ENCODE assay signal across 8 cellular contexts in the genomic region with DNA sequence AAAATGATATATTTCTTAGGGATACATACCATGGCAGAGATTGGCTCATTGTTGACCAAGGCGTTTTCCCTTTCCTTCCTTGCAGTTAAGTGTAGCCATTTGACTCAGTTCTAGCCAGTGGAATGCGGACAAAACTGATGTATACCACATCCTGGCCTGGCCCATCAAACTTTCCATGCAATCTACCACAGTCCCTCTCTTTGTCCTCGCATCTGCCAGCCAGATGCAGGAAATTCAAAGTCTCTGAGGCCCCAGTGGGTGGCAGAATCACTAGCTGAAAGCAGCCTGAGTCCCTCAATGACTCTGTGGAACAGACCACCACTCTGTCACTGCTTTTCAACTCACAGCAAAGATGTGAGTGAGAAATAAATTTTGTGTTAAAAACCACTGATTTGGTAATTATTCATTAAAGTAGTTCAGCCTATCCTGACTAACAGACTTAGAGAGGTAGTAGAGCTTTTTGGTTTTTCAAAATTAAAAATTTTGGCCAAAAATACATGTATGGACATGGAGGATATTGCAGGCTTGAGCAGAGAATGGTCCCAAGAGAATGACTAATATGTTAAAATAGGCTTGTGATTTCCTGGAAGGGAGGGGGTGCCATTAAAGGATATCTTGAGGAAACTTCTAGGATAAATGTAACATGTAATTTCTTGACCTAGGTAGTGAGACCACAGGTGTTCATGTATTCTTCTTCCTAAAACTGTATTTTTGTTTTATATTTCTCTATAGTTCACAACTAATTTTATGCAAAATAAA. TPM values are rescaled to one million over a fixed set of nuclear protein-coding genes. Genes with fewer than 3 reads are reported as not detected.
DNase-seq lines count a peak whose midpoint lies in the region; ATAC-seq, FAIRE-seq and TF ChIP-seq lines count a peak whose summit lies in the region.

No MANE protein-coding gene starts in this region.

- peaks cover 8 to 14% of the 10 kb centered on the region in 2 donors for H3K4me1 ChIP-seq in naive thymus-derived CD4-positive, alpha-beta T cell (ENCODE audit: control insufficient read depth in 2 of 2, insufficient read depth in 2 of 2, low read length in 2 of 2)
- H3K4me1 ChIP-seq in BE2C (no peaks in the 10 kb centered on the region), thyroid gland (peaks cover 0 to 4% of the 10 kb centered on the region in 2 donors)

- WGBS in thyroid gland, 2 donors: 68 to 82% methylated on average over 3 of the region's 3 CpGs

- peak overlapping the region; percentile 8 for H3K4me3 Mint-ChIP-seq in activated T-helper 1 cell treated with anti-CD3 and anti-CD28 coated beads, Interleukin-12 subunit alpha, Interleukin-12 subunit beta, Interleukin-2, Interleukin-4 antibody, amounts not matched to agents 30 ng/mL and 10 ng/mL and 1 ng/mL, durations not matched to agents 14 hours and 24 hours and 36 hours
- H3K4me3 Mint-ChIP-seq in naive thymus-derived CD4-positive, alpha-beta T cell: no peak overlapping the region

- intact Hi-C loops in activated T-helper 1 cell treated with anti-CD3 and anti-CD28 coated beads, Interleukin-12 subunit alpha, Interleukin-12 subunit beta, Interleukin-2, Interleukin-4 antibody, amounts not matched to agents 30 ng/mL and 10 ng/mL and 1 ng/mL, durations not matched to agents 14 hours and 24 hours and 36 hours (cut with micrococcal nuclease): loop anchor here (1.0 to 2.0 kb wide), 2 partner anchors 11 to 25 kb away; a partner anchor contains a TSS
- intact Hi-C loops in naive thymus-derived CD4-positive, alpha-beta T cell (cut with micrococcal nuclease): no loop called here
- intact Hi-C loops in thyroid gland (cut with DNase I): no loop called here

- peaks cover 22% of the 10 kb centered on the region for H3K36me3 Mint-ChIP-seq in activated T-helper 1 cell treated with anti-CD3 and anti-CD28 coated beads, Interleukin-12 subunit alpha, Interleukin-12 subunit beta, Interleukin-2, Interleukin-4 antibody, amounts not matched to agents 30 ng/mL and 10 ng/mL and 1 ng/mL, durations not matched to agents 14 hours and 24 hours and 36 hours (ENCODE audit: low read depth)
- peaks cover 0 to 28% (median 18%) of the 10 kb centered on the region in 5 donors for H3K36me3 Mint-ChIP-seq in naive thymus-derived CD4-positive, alpha-beta T cell

- POLR2A ChIA-PET in naive thymus-derived CD4-positive, alpha-beta T cell (lab: Charles Lee): no interaction called here

- CTCF ChIA-PET in naive thymus-derived CD4-positive, alpha-beta T cell (lab: Charles Lee): no interaction called here

- no peaks in the 10 kb centered on the region for H3K27me3 ChIP-seq in naive thymus-derived CD4-positive, alpha-beta T cell (ENCODE audit: control insufficient read depth in 2 of 2, insufficient read depth in 2 of 2, low read length in 2 of 2)
- no peaks in the 10 kb centered on the region for H3K27me3 ChIP-seq in BE2C
- no peaks in the 10 kb centered on the region for H3K27me3 ChIP-seq in thyroid gland

- ATAC-seq in HG02870 (IDR thresholded peaks at IDR 0.05; ENCODE audit: unreplicated experiment) (peak; percentile 38), GM18511 (IDR thresholded peaks at IDR 0.05; ENCODE audit: unreplicated experiment) (no peak)
- ATAC-seq in naive thymus-derived CD4-positive, alpha-beta T cell: peak; percentile 20

- peaks cover 0 to 3% (median 0%) of the 10 kb centered on the region in 3 experiments for H3K36me3 ChIP-seq in naive thymus-derived CD4-positive, alpha-beta T cell (ENCODE audit: control insufficient read depth in 2 of 3, insufficient read depth in 3 of 3, low read length in 3 of 3)
- H3K36me3 ChIP-seq in BE2C (no peaks in the 10 kb centered on the region), thyroid gland (no peaks in the 10 kb centered on the region)

- no peaks in the 10 kb centered on the region for H3K9me3 Mint-ChIP-seq in activated T-helper 1 cell treated with anti-CD3 and anti-CD28 coated beads, Interleukin-12 subunit alpha, Interleukin-12 subunit beta, Interleukin-2, Interleukin-4 antibody, amounts not matched to agents 30 ng/mL and 10 ng/mL and 1 ng/mL, durations not matched to agents 14 hours and 24 hours and 36 hours
- H3K9me3 Mint-ChIP-seq in naive thymus-derived CD4-positive, alpha-beta T cell: no peaks in the 10 kb centered on the region

- peaks cover 29% of the 10 kb centered on the region for H3K4me1 Mint-ChIP-seq in activated T-helper 1 cell treated with anti-CD3 and anti-CD28 coated beads, Interleukin-12 subunit alpha, Interleukin-12 subunit beta, Interleukin-2, Interleukin-4 antibody, amounts not matched to agents 30 ng/mL and 10 ng/mL and 1 ng/mL, durations not matched to agents 14 hours and 24 hours and 36 hours (ENCODE audit: low read depth)
- H3K4me1 Mint-ChIP-seq in naive thymus-derived CD4-positive, alpha-beta T cell: peaks cover 22 to 36% (median 27%) of the 10 kb centered on the region in 7 donors

- H3K4me3 ChIP-seq in naive thymus-derived CD4-positive, alpha-beta T cell (ENCODE audit: low read length): no peak overlapping the region
- H3K4me3 ChIP-seq in BE2C (ENCODE audit: low read depth, low read length): no peak overlapping the region
- no peak overlapping the region for H3K4me3 ChIP-seq in thyroid gland (replicated peaks in 1 of 3)

- FAIRE-seq in GM18507 (lab: Jason Lieb, UNC): peak; percentile 65

- peaks cover under 1% of the 10 kb centered on the region for H3K27me3 Mint-ChIP-seq in activated T-helper 1 cell treated with anti-CD3 and anti-CD28 coated beads, Interleukin-12 subunit alpha, Interleukin-12 subunit beta, Interleukin-2, Interleukin-4 antibody, amounts not matched to agents 30 ng/mL and 10 ng/mL and 1 ng/mL, durations not matched to agents 14 hours and 24 hours and 36 hours (ENCODE audit: insufficient read depth)
- H3K27me3 Mint-ChIP-seq in naive thymus-derived CD4-positive, alpha-beta T cell: no peaks in the 10 kb centered on the region

- H3K27ac ChIP-seq in naive thymus-derived CD4-positive, alpha-beta T cell (ENCODE audit: low read depth, low read length): no peak overlapping the region
- no peak overlapping the region for H3K27ac ChIP-seq in thyroid gland

- H3K9me3 ChIP-seq in naive thymus-derived CD4-positive, alpha-beta T cell (ENCODE audit: control insufficient read depth in 2 of 3, low read length in 3 of 3): no peaks in the 10 kb centered on the region
- H3K9me3 ChIP-seq in BE2C: no peaks in the 10 kb centered on the region
- no peaks in the 10 kb centered on the region for H3K9me3 ChIP-seq in thyroid gland

- DNase-seq in GM18507 (ENCODE audit: extremely low spot score, insufficient read length, low read depth): no peak
- peak; percentile 1 for DNase-seq in activated T-helper 1 cell treated with anti-CD3 and anti-CD28 coated beads, Interleukin-12 subunit alpha, Interleukin-12 subunit beta, Interleukin-2, Interleukin-4 antibody, amounts not matched to agents 30 ng/mL and 10 ng/mL and 1 ng/mL, durations not matched to agents 14 hours and 24 hours and 36 hours (ENCODE audit: low spot score)
- DNase-seq in naive thymus-derived CD4-positive, alpha-beta T cell: peak in 1 of 9 donors; percentile 30
- no peak for DNase-seq in BE2C
- no peak for DNase-seq in thyroid gland
- no peak for DNase-seq in cortex of kidney (lab: John Stamatoyannopoulos, UW)

- no peak for TF ChIP-seq CTCF in BE2C (IDR thresholded peaks at IDR 0.05; ENCODE audit: low read depth, low read length)
- TF ChIP-seq CTCF in thyroid gland (IDR thresholded peaks at IDR 0.05): no peak

- no peak for TF ChIP-seq POLR2A in thyroid gland (IDR thresholded peaks at IDR 0.05)

- peak overlapping the region; percentile 14 for H3K27ac Mint-ChIP-seq in activated T-helper 1 cell treated with anti-CD3 and anti-CD28 coated beads, Interleukin-12 subunit alpha, Interleukin-12 subunit beta, Interleukin-2, Interleukin-4 antibody, amounts not matched to agents 30 ng/mL and 10 ng/mL and 1 ng/mL, durations not matched to agents 14 hours and 24 hours and 36 hours
- peak overlapping the region in 7 of 9 donors; percentile 16 to 76 (median 28) for H3K27ac Mint-ChIP-seq in naive thymus-derived CD4-positive, alpha-beta T cell

RNA-seq across cellular contexts. Expression of a gene that starts 10.9 kb away (rescaled TPM):
- 26.2 and 28.6 TPM in 2 replicates for total RNA-seq in activated T-helper 1 cell treated with anti-CD3 and anti-CD28 coated beads, Interleukin-12 subunit alpha, Interleukin-12 subunit beta, Interleukin-2, Interleukin-4 antibody, amounts not matched to agents 30 ng/mL and 10 ng/mL and 1 ng/mL, durations not matched to agents 14 hours and 24 hours and 36 hours
- 10 to 100 TPM; 25.8 to 87.5 (median 29.7) TPM for total RNA-seq in naive thymus-derived CD4-positive, alpha-beta T cell
- 10 to 100 TPM; 14.0 to 15.3 TPM for polyA plus RNA-seq in naive thymus-derived CD4-positive, alpha-beta T cell
- polyA plus RNA-seq in BE2C (2012; ENCODE audit: insufficient read depth, insufficient read length, low read depth): 9.3 TPM
- 100 to 1,000 TPM in 1 of 4 donors, 10 to 100 TPM in 3; 86.4 to 147 (median 93.8) TPM for total RNA-seq in thyroid gland
